In genomic region chr7:1546909-1547776, GRCh38 we compare ENCODE assay signal across 31 cellular contexts. TPM values are rescaled to one million over a fixed set of nuclear protein-coding genes. Genes with fewer than 3 reads are reported as not detected.
"Had no signal": no experiment of that assay in that cellular context is flagged by ENCODE, and none has a peak within 500 bp of the region (broad histone marks: within the 10 kb centered on the region; RNA-seq: fewer than 3 reads in every experiment).

No MANE protein-coding gene starts in this region.

- H3K36me3 Mint-ChIP-seq: activated CD4-positive, alpha-beta memory T cell treated with anti-CD3 and anti-CD28 coated beads for 36 hours; activated naive CD8-positive, alpha-beta T cell treated with anti-CD3 and anti-CD28 coated beads, Interleukin-2, amount 10 ng/mL, durations not matched to agents 7 days and 5 days; brain; type B pancreatic cell had no signal

- H3K9me3 ChIP-seq: ascending aorta, colonic mucosa, right atrium auricular region, spleen, thoracic aorta, uterus had no signal

- H3K4me1 Mint-ChIP-seq: activated CD4-positive, alpha-beta T cell treated with anti-CD3 and anti-CD28 coated beads, Interleukin-2, amount 10 ng/mL, durations not matched to agents 24 days and 14 days; brain had no signal

- DNase-seq: activated CD4-positive, alpha-beta memory T cell treated with anti-CD3 and anti-CD28 coated beads for 36 hours; activated CD4-positive, alpha-beta T cell treated with anti-CD3 and anti-CD28 coated beads, Interleukin-2, amount 10 ng/mL, durations not matched to agents 24 days and 14 days; activated CD4-positive, CD25-positive, alpha-beta regulatory T cell treated with anti-CD3 and anti-CD28 coated beads, Interleukin-2, amount 50 U/mL, for 72 hours; activated CD8-positive, alpha-beta memory T cell treated with anti-CD3 and anti-CD28 coated beads, Interleukin-2, amount 50 U/mL, for 4 hours; activated gamma-delta T cell; activated naive CD4-positive, alpha-beta T cell treated with anti-CD3 and anti-CD28 coated beads, Interleukin-2, amount 10 ng/mL, durations not matched to agents 7 days and 5 days; activated naive CD8-positive, alpha-beta T cell treated with anti-CD3 and anti-CD28 coated beads, Interleukin-2, amount 10 ng/mL, durations not matched to agents 7 days and 5 days; activated T-cell treated with anti-CD3 and anti-CD28 coated beads, Interleukin-2, amount 50 U/mL, for 1 hour; cerebellar nuclear complex; colonic mucosa; dorsolateral prefrontal cortex; effector memory CD4-positive, alpha-beta T cell; left colon; midbrain; naive thymus-derived CD4-positive, alpha-beta T cell; nucleus accumbens; spleen; stimulated activated naive CD8-positive, alpha-beta T cell treated with anti-CD3 and anti-CD28 coated beads, Interleukin-15, Interleukin-2, amounts not matched to agents 100 U/mL and 50 U/mL, for 24 hours; T-helper 2 cell; uterus had no signal

- H3K27ac ChIP-seq: ascending aorta, cardiac muscle cell, colonic mucosa, dorsolateral prefrontal cortex, parathyroid adenoma, right atrium auricular region, spleen, thoracic aorta, uterus had no signal

- H3K27me3 ChIP-seq: ascending aorta, cardiac muscle cell, colonic mucosa, dorsolateral prefrontal cortex, right atrium auricular region, uterus had no signal

- H3K27ac Mint-ChIP-seq: activated CD4-positive, alpha-beta memory T cell treated with anti-CD3 and anti-CD28 coated beads for 36 hours; activated CD4-positive, alpha-beta T cell treated with anti-CD3 and anti-CD28 coated beads, Interleukin-2, amount 10 ng/mL, durations not matched to agents 24 days and 14 days; activated naive CD4-positive, alpha-beta T cell treated with anti-CD3 and anti-CD28 coated beads, Interleukin-2, amount 10 ng/mL, durations not matched to agents 7 days and 5 days; activated naive CD8-positive, alpha-beta T cell treated with anti-CD3 and anti-CD28 coated beads, Interleukin-2, amount 10 ng/mL, durations not matched to agents 7 days and 5 days; brain; naive thymus-derived CD4-positive, alpha-beta T cell; type B pancreatic cell had no signal

- H3K4me3 ChIP-seq: ascending aorta, cardiac muscle cell, colonic mucosa, dorsolateral prefrontal cortex, right atrium auricular region, spleen, thoracic aorta, uterus had no signal

- H3K4me3 Mint-ChIP-seq: activated CD4-positive, alpha-beta memory T cell treated with anti-CD3 and anti-CD28 coated beads for 36 hours; activated CD4-positive, alpha-beta T cell treated with anti-CD3 and anti-CD28 coated beads, Interleukin-2, amount 10 ng/mL, durations not matched to agents 24 days and 14 days; activated naive CD4-positive, alpha-beta T cell treated with anti-CD3 and anti-CD28 coated beads, Interleukin-2, amount 10 ng/mL, durations not matched to agents 7 days and 5 days; activated naive CD8-positive, alpha-beta T cell treated with anti-CD3 and anti-CD28 coated beads, Interleukin-2, amount 10 ng/mL, durations not matched to agents 7 days and 5 days; brain; naive thymus-derived CD4-positive, alpha-beta T cell; type B pancreatic cell had no signal

- H3K27me3 Mint-ChIP-seq: activated CD4-positive, alpha-beta memory T cell treated with anti-CD3 and anti-CD28 coated beads for 36 hours; activated CD4-positive, alpha-beta T cell treated with anti-CD3 and anti-CD28 coated beads, Interleukin-2, amount 10 ng/mL, durations not matched to agents 24 days and 14 days; activated naive CD4-positive, alpha-beta T cell treated with anti-CD3 and anti-CD28 coated beads, Interleukin-2, amount 10 ng/mL, durations not matched to agents 7 days and 5 days; activated naive CD8-positive, alpha-beta T cell treated with anti-CD3 and anti-CD28 coated beads, Interleukin-2, amount 10 ng/mL, durations not matched to agents 7 days and 5 days; brain; naive thymus-derived CD4-positive, alpha-beta T cell; type B pancreatic cell had no signal

- H3K36me3 ChIP-seq: cardiac muscle cell, colonic mucosa, uterus had no signal

- ATAC-seq: left colon; naive thymus-derived CD4-positive, alpha-beta T cell; stimulated activated naive CD8-positive, alpha-beta T cell treated with anti-CD3 and anti-CD28 coated beads, Interleukin-15, Interleukin-2, amounts not matched to agents 100 U/mL and 50 U/mL, for 24 hours had no signal

- H3K4me1 ChIP-seq: ascending aorta, parathyroid adenoma, uterus had no signal

- H3K9me3 Mint-ChIP-seq: activated CD4-positive, alpha-beta memory T cell treated with anti-CD3 and anti-CD28 coated beads for 36 hours; activated CD4-positive, alpha-beta T cell treated with anti-CD3 and anti-CD28 coated beads, Interleukin-2, amount 10 ng/mL, durations not matched to agents 24 days and 14 days; activated naive CD4-positive, alpha-beta T cell treated with anti-CD3 and anti-CD28 coated beads, Interleukin-2, amount 10 ng/mL, durations not matched to agents 7 days and 5 days; activated naive CD8-positive, alpha-beta T cell treated with anti-CD3 and anti-CD28 coated beads, Interleukin-2, amount 10 ng/mL, durations not matched to agents 7 days and 5 days; brain; naive thymus-derived CD4-positive, alpha-beta T cell; type B pancreatic cell had no signal

RNA-seq across cellular contexts. Expression of gene TMEM184A, which starts 8.9 kb away (rescaled TPM):
- total RNA-seq: activated CD4-positive, alpha-beta memory T cell treated with anti-CD3 and anti-CD28 coated beads for 36 hours; activated CD4-positive, alpha-beta T cell treated with anti-CD3 and anti-CD28 coated beads, Interleukin-2, amount 10 ng/mL, durations not matched to agents 24 days and 14 days; activated CD8-positive, alpha-beta memory T cell treated with anti-CD3 and anti-CD28 coated beads for 36 hours; activated naive CD8-positive, alpha-beta T cell treated with anti-CD3 and anti-CD28 coated beads, Interleukin-2, amount 10 ng/mL, durations not matched to agents 7 days and 5 days; ascending aorta; frontal cortex; pulmonary artery endothelial cell had no signal
- polyA plus RNA-seq: neural cell had no signal
